In genomic region chr7:46206474-46207060, GRCh38 we compare ENCODE assay signal across 22 cellular contexts.
A peak's percentile ranks its signal among the peaks of the same experiment; 100 is the strongest.
DNase-seq lines count a peak whose midpoint lies in the region; ATAC-seq and TF ChIP-seq lines count a peak whose summit lies in the region.
"Had no signal": no experiment of that assay in that cellular context is flagged by ENCODE, and none has a peak within 500 bp of the region (broad histone marks: within the 10 kb centered on the region; RNA-seq: fewer than 3 reads in every experiment).

No MANE protein-coding gene starts in this region.

- H3K9ac ChIP-seq in MM.1S (ENCODE audit: low read length), result no peak overlapping the region

- H3K4me1 Mint-ChIP-seq in activated naive CD4-positive, alpha-beta T cell treated with anti-CD3 and anti-CD28 coated beads for 36 hours (ENCODE audit: low read depth), result no peaks in the 10 kb centered on the region
- no peaks in the 10 kb centered on the region for H3K4me1 Mint-ChIP-seq in activated CD8-positive, alpha-beta memory T cell treated with anti-CD3 and anti-CD28 coated beads, Interleukin-2, amount 10 ng/mL, durations not matched to agents 7 days and 5 days
- H3K4me1 Mint-ChIP-seq: naive thymus-derived CD8-positive, alpha-beta T cell had no signal

- no peak for ATAC-seq in activated CD8-positive, alpha-beta memory T cell treated with anti-CD3 and anti-CD28 coated beads, Interleukin-2, amount 10 ng/mL, durations not matched to agents 7 days and 5 days
- ATAC-seq: HCT116; naive thymus-derived CD8-positive, alpha-beta T cell; Panc1 had no signal

- no peaks in the 10 kb centered on the region for H3K9me3 Mint-ChIP-seq in activated naive CD4-positive, alpha-beta T cell treated with anti-CD3 and anti-CD28 coated beads for 36 hours
- no peaks in the 10 kb centered on the region for H3K9me3 Mint-ChIP-seq in activated CD8-positive, alpha-beta memory T cell treated with anti-CD3 and anti-CD28 coated beads, Interleukin-2, amount 10 ng/mL, durations not matched to agents 7 days and 5 days (ENCODE audit: low read depth)

- no peaks in the 10 kb centered on the region for H3K36me3 Mint-ChIP-seq in activated naive CD4-positive, alpha-beta T cell treated with anti-CD3 and anti-CD28 coated beads for 36 hours (ENCODE audit: low read depth)
- H3K36me3 Mint-ChIP-seq in activated CD8-positive, alpha-beta memory T cell treated with anti-CD3 and anti-CD28 coated beads, Interleukin-2, amount 10 ng/mL, durations not matched to agents 7 days and 5 days, result no peaks in the 10 kb centered on the region
- H3K36me3 Mint-ChIP-seq: naive thymus-derived CD8-positive, alpha-beta T cell had no signal

- no peak overlapping the region for H3K4me2 ChIP-seq in MM.1S (ENCODE audit: low read depth, low read length)

- DNase-seq in activated naive CD4-positive, alpha-beta T cell treated with anti-CD3 and anti-CD28 coated beads for 36 hours, result peak; percentile 7
- no peak for DNase-seq in activated naive CD4-positive, alpha-beta T cell treated with anti-CD3 and anti-CD28 coated beads, Interleukin-2, amount 50 U/mL, for 16 hours
- peak; percentile 48 for DNase-seq in MM.1S
- peak; percentile 85 for DNase-seq in kidney tubule cell (ENCODE audit: low spot score)
- no peak for DNase-seq in LoVo (ENCODE audit: low spot score)
- DNase-seq in activated CD8-positive, alpha-beta memory T cell treated with anti-CD3 and anti-CD28 coated beads, Interleukin-2, amount 10 ng/mL, durations not matched to agents 7 days and 5 days, result no peak
- no peak for DNase-seq in caudate nucleus (lab: John Stamatoyannopoulos, UW)
- DNase-seq in KBM-7, result no peak
- DNase-seq: activated CD4-positive, CD25-positive, alpha-beta regulatory T cell treated with anti-CD3 and anti-CD28 coated beads, Interleukin-2, amount 50 U/mL, for 72 hours; activated effector memory CD4-positive, alpha-beta T cell treated with anti-CD3 and anti-CD28 coated beads, Interleukin-2, amount 50 U/mL, for 16 hours; amniotic stem cell; BE2C; effector CD8-positive, alpha-beta T cell; Karpas-422; naive thymus-derived CD8-positive, alpha-beta T cell; NCI-H1417 treated with DMSO at 0.1 percent for 48 hours; stimulated activated CD4-positive, alpha-beta T cell treated with anti-CD3 and anti-CD28 coated beads, Interleukin-2, amount 100 ng/mL, for 48 hours; substantia nigra; T1000 had no signal

- no peak overlapping the region for H2AFZ ChIP-seq in MM.1S (ENCODE audit: low read length)

- H3K27ac ChIP-seq in MM.1S (ENCODE audit: low read length) (no peak overlapping the region), caudate nucleus (ENCODE audit: low read depth, low read length) (no peak overlapping the region)
- H3K27ac ChIP-seq: SJSA1 had no signal

- TF ChIP-seq CTCF in MM.1S (IDR thresholded peaks at IDR 0.05; ENCODE audit: low read length), result no peak

- H3K27me3 ChIP-seq in MM.1S (replicated peaks; ENCODE audit: insufficient read depth, low read length), result no peaks in the 10 kb centered on the region
- H3K27me3 ChIP-seq: BE2C, SJSA1 had no signal

- in situ Hi-C loops in KBM-7 (cut with MboI; ENCODE audit: low pct_unique_long_range_greater_than_20kb, low sequenced_read_pairs), result no loop called here

- H3K36me3 ChIP-seq in MM.1S (replicated peaks; ENCODE audit: insufficient read depth, low read length), result no peaks in the 10 kb centered on the region
- H3K36me3 ChIP-seq: BE2C, SJSA1 had no signal

- peaks cover 27% of the 10 kb centered on the region for H3K4me1 ChIP-seq in MM.1S (ENCODE audit: low read length)
- H3K4me1 ChIP-seq: BE2C, SJSA1 had no signal

- no peaks in the 10 kb centered on the region for H3K9me3 ChIP-seq in MM.1S (replicated peaks; ENCODE audit: insufficient read depth, low read length)
- H3K9me3 ChIP-seq: BE2C, SJSA1 had no signal

- intact Hi-C loops in activated naive CD4-positive, alpha-beta T cell treated with anti-CD3 and anti-CD28 coated beads for 36 hours (cut with micrococcal nuclease), result no loop called here

- H3K4me3 ChIP-seq in MM.1S (ENCODE audit: low read length), result no peak overlapping the region
- H3K4me3 ChIP-seq: SJSA1 had no signal

- H3F3A ChIP-seq in MM.1S (ENCODE audit: insufficient read depth, low read length), result no peaks in the 10 kb centered on the region

- no peak overlapping the region for H3K27ac Mint-ChIP-seq in activated naive CD4-positive, alpha-beta T cell treated with anti-CD3 and anti-CD28 coated beads for 36 hours
- no peak overlapping the region for H3K27ac Mint-ChIP-seq in activated CD8-positive, alpha-beta memory T cell treated with anti-CD3 and anti-CD28 coated beads, Interleukin-2, amount 10 ng/mL, durations not matched to agents 7 days and 5 days
- H3K27ac Mint-ChIP-seq: naive thymus-derived CD8-positive, alpha-beta T cell had no signal

- H3K27me3 Mint-ChIP-seq in activated naive CD4-positive, alpha-beta T cell treated with anti-CD3 and anti-CD28 coated beads for 36 hours (ENCODE audit: low read depth), result no peaks in the 10 kb centered on the region
- H3K27me3 Mint-ChIP-seq in activated CD8-positive, alpha-beta memory T cell treated with anti-CD3 and anti-CD28 coated beads, Interleukin-2, amount 10 ng/mL, durations not matched to agents 7 days and 5 days, result no peaks in the 10 kb centered on the region

- no peaks in the 10 kb centered on the region for H3K79me2 ChIP-seq in MM.1S (ENCODE audit: low read length)

- H3K4me3 Mint-ChIP-seq in activated naive CD4-positive, alpha-beta T cell treated with anti-CD3 and anti-CD28 coated beads for 36 hours, result no peak overlapping the region
- no peak overlapping the region for H3K4me3 Mint-ChIP-seq in activated CD8-positive, alpha-beta memory T cell treated with anti-CD3 and anti-CD28 coated beads, Interleukin-2, amount 10 ng/mL, durations not matched to agents 7 days and 5 days
- H3K4me3 Mint-ChIP-seq: naive thymus-derived CD8-positive, alpha-beta T cell had no signal

- CTCF ChIA-PET in activated naive CD4-positive, alpha-beta T cell treated with anti-CD3 and anti-CD28 coated beads for 36 hours (lab: Charles Lee), result no interaction called here
- CTCF ChIA-PET in activated CD8-positive, alpha-beta memory T cell treated with anti-CD3 and anti-CD28 coated beads, Interleukin-2, amount 10 ng/mL, durations not matched to agents 7 days and 5 days (lab: Charles Lee), result no interaction called here

- no peaks in the 10 kb centered on the region for H4K20me1 ChIP-seq in MM.1S (ENCODE audit: insufficient read depth, low read length)

- H3K9me2 ChIP-seq in MM.1S (replicated peaks; ENCODE audit: insufficient read depth, low read length), result no peaks in the 10 kb centered on the region

Comparison
In these comparisons a context has a peak if more than half of its experiments do, and no peak if none do; other contexts are left out.
1. DNase-seq: peak in activated naive CD4-positive, alpha-beta T cell treated with anti-CD3 and anti-CD28 coated beads for 36 hours (single experiment), MM.1S (single experiment) and kidney tubule cell (single experiment); none in activated naive CD4-positive, alpha-beta T cell treated with anti-CD3 and anti-CD28 coated beads, Interleukin-2, amount 50 U/mL, for 16 hours (single experiment), LoVo (single experiment), activated CD8-positive, alpha-beta memory T cell treated with anti-CD3 and anti-CD28 coated beads, Interleukin-2, amount 10 ng/mL, durations not matched to agents 7 days and 5 days (single experiment), caudate nucleus (0 of 61) and KBM-7 (single experiment).